25 cellular contexts compared by ENCODE assay signal in genomic region chr12:96486751-96487150, GRCh38. TPM values are rescaled to one million over a fixed set of nuclear protein-coding genes. Genes with fewer than 3 reads are reported as not detected.
DNase-seq lines count a peak whose midpoint lies in the region; ATAC-seq, FAIRE-seq and TF ChIP-seq lines count a peak whose summit lies in the region.
"Had no signal": no experiment of that assay in that cellular context is flagged by ENCODE, and none has a peak within 500 bp of the region (broad histone marks: within the 10 kb centered on the region; RNA-seq: fewer than 3 reads in every experiment).

No MANE protein-coding gene starts in this region.

- peaks cover 12% of the 10 kb centered on the region for H3K4me1 Mint-ChIP-seq in astrocyte (ENCODE audit: low read depth, unreplicated experiment)

- POLR2A ChIA-PET in IMR-90 (lab: Charles Lee; ENCODE audit: unreplicated experiment), result no interaction called here

- BruUV-seq in IMR-90 (replicated peaks; lab: Mats Ljungman, UMichigan), result no TSS peak

- no peaks in the 10 kb centered on the region for H3K27me3 ChIP-seq in ACC112 (ENCODE audit: insufficient read depth, low read length)
- peaks cover 7% of the 10 kb centered on the region; the same call in 1 of the 2 replicates for H3K27me3 ChIP-seq in IMR-90 (ENCODE audit: control insufficient read depth, insufficient read depth, low read length)
- no peaks in the 10 kb centered on the region for H3K27me3 ChIP-seq in astrocyte (ENCODE audit: insufficient read depth, low read length)
- no peaks in the 10 kb centered on the region for H3K27me3 ChIP-seq in keratinocyte (ENCODE audit: control insufficient read depth, extremely low read depth, insufficient read depth, low read length)
- H3K27me3 ChIP-seq: BLaER1, MG63 had no signal

- H3K9me3 Mint-ChIP-seq in astrocyte (ENCODE audit: unreplicated experiment), result no peaks in the 10 kb centered on the region
- H3K9me3 Mint-ChIP-seq: CD4-positive, alpha-beta T cell had no signal

- H2AFZ ChIP-seq in ACC112 (ENCODE audit: low read length, unreplicated experiment) (no peak overlapping the region), IMR-90 (replicated peaks; ENCODE audit: low read length, poor library complexity) (no peak overlapping the region), astrocyte (ENCODE audit: low read depth, low read length) (no peak overlapping the region), keratinocyte (ENCODE audit: control insufficient read depth, low read length) (no peak overlapping the region)

- H3K36me3 ChIP-seq in ACC112 (ENCODE audit: insufficient read depth, low read length), result no peaks in the 10 kb centered on the region
- no peaks in the 10 kb centered on the region for H3K36me3 ChIP-seq in IMR-90 (ENCODE audit: control insufficient read depth, insufficient read depth, low read length)
- H3K36me3 ChIP-seq in astrocyte (ENCODE audit: insufficient read depth, low read length), result no peaks in the 10 kb centered on the region
- H3K36me3 ChIP-seq in keratinocyte (ENCODE audit: control insufficient read depth in 2 of 2, extremely low read depth in 1 of 2, insufficient read depth in 2 of 2, low read length in 2 of 2), result no peaks in the 10 kb centered on the region
- H3K36me3 ChIP-seq: BLaER1, MG63 had no signal

- no peak overlapping the region for H3K4me3 Mint-ChIP-seq in astrocyte (ENCODE audit: unreplicated experiment)
- H3K4me3 Mint-ChIP-seq: CD4-positive, alpha-beta T cell had no signal

- no peak overlapping the region for H2BK15ac ChIP-seq in IMR-90 (ENCODE audit: low read depth, low read length)

- no peak overlapping the region for H4K8ac ChIP-seq in IMR-90 (ENCODE audit: low read depth in 2 of 2, low read length in 2 of 2)

- in situ Hi-C loops in IMR-90 (cut with MboI; ENCODE audit: low sequenced_read_pairs), result loop anchor here (5.0 kb wide), 1 partner anchor 84 kb away; the partner anchor contains the start of gene CDK17

- no peak for TF ChIP-seq POLR2A in IMR-90 (IDR thresholded peaks at IDR 0.05; ENCODE audit: low read depth, low read length)

- H3K4me1 ChIP-seq in ACC112 (ENCODE audit: control insufficient read depth, insufficient read depth, low read length, unreplicated experiment) (peaks cover 41% of the 10 kb centered on the region), IMR-90 (ENCODE audit: control insufficient read depth, insufficient read depth, low read length) (peaks cover 4% of the 10 kb centered on the region), astrocyte (ENCODE audit: insufficient read depth, low read length) (peaks cover 16% of the 10 kb centered on the region), keratinocyte (ENCODE audit: control insufficient read depth, extremely low read depth, insufficient read depth, low read length) (peaks cover 56% of the 10 kb centered on the region)

- DNase-seq in IMR-90 (no peak), astrocyte (ENCODE audit: low read depth) (no peak), keratinocyte (ENCODE audit: low read depth, low spot score) (no peak), RCC 7860 (ENCODE audit: low spot score) (no peak), T-helper 9 cell (no peak)
- DNase-seq: CD4-positive, alpha-beta T cell; COR-L47; DMS79 treated with DMSO at 0.1 percent for 48 hours; Kasumi-1; NCI-H1417; NCI-H1694 treated with DMSO at 0.1 percent for 48 hours; NCI-H2081 treated with DMSO at 0.1 percent for 48 hours; NCI-H2171 treated with DMSO at 0.1 percent for 48 hours; NCI-H526; SHP77 treated with DMSO at 0.1 percent for 48 hours had no signal

- H3K79me1 ChIP-seq in IMR-90 (ENCODE audit: low read depth in 1 of 2, low read length in 2 of 2), result no peaks in the 10 kb centered on the region; a peak in 1 of 4 replicates

- no peak for TF ChIP-seq RAD21 in IMR-90 (IDR thresholded peaks at IDR 0.05; ENCODE audit: low read length)

- H4K91ac ChIP-seq in IMR-90 (ENCODE audit: insufficient read depth, low read depth, low read length), result no peak overlapping the region

- FAIRE-seq in astrocyte (lab: Jason Lieb, UNC) (no peak), keratinocyte (lab: Jason Lieb, UNC) (no peak), RCC 7860 (lab: Jason Lieb, UNC) (no peak)
- FAIRE-seq: A204.1, GM12878, H1 had no signal

- H3K9me3 ChIP-seq in IMR-90 (ENCODE audit: control insufficient read depth, insufficient read depth, low read length) (no peaks in the 10 kb centered on the region), astrocyte (ENCODE audit: insufficient read depth, low read depth, low read length) (no peaks in the 10 kb centered on the region), keratinocyte (ENCODE audit: control insufficient read depth, low read depth, low read length) (no peaks in the 10 kb centered on the region)
- H3K9me3 ChIP-seq: BLaER1, MG63 had no signal

- no peak overlapping the region for H2AK9ac ChIP-seq in IMR-90 (replicated peaks; ENCODE audit: low read depth, low read length, poor library complexity)

- H3K27ac ChIP-seq in ACC112 (ENCODE audit: low read depth, low read length) (peak overlapping the region; percentile 94), IMR-90 (ENCODE audit: insufficient read depth, low read length) (peak overlapping the region; percentile 7; the same call in 1 of the 2 replicates), astrocyte (ENCODE audit: low read depth, low read length) (peak overlapping the region; percentile 68), keratinocyte (ENCODE audit: control insufficient read depth, insufficient read depth, low read length) (peak overlapping the region; percentile 68)
- H3K27ac ChIP-seq: BLaER1, SK-N-MC had no signal

- TF ChIP-seq CTCF in IMR-90 (conservative IDR thresholded peaks at IDR 0.05; ENCODE audit: low read depth, low read length) (no peak), astrocyte (IDR thresholded peaks at IDR 0.05; ENCODE audit: insufficient read depth, low read depth, low read length) (no peak), keratinocyte (optimal IDR thresholded peaks at IDR 0.05 in 1 of 3, IDR thresholded peaks at IDR 0.05 in 1 of 3, conservative IDR thresholded peaks at IDR 0.05 in 1 of 3; ENCODE audit: extremely low read depth in 1 of 3, insufficient read depth in 2 of 3, low read length in 3 of 3) (no peak)

- no peaks in the 10 kb centered on the region for H3K36me3 Mint-ChIP-seq in astrocyte (ENCODE audit: low read depth, unreplicated experiment)

- intact Hi-C loops in IMR-90 (cut with micrococcal nuclease), result no loop called here

- H4K20me1 ChIP-seq in IMR-90 (ENCODE audit: insufficient read depth, low read length), result no peaks in the 10 kb centered on the region
- no peaks in the 10 kb centered on the region for H4K20me1 ChIP-seq in astrocyte (ENCODE audit: insufficient read depth, low read length)
- H4K20me1 ChIP-seq in keratinocyte (ENCODE audit: control insufficient read depth, extremely low read depth, insufficient read depth, low read length), result no peaks in the 10 kb centered on the region
- H4K20me1 ChIP-seq: BLaER1 had no signal

- dilution Hi-C loops in IMR-90 (cut with HindIII; ENCODE audit: low sequenced_read_pairs, unreplicated experiment) (no loop called here), keratinocyte (cut with MboI; ENCODE audit: extremely low pct_ligation_motif_present, low sequenced_read_pairs) (no loop called here)

- H2BK20ac ChIP-seq in IMR-90 (ENCODE audit: low read depth, low read length), result no peak overlapping the region

- H3K18ac ChIP-seq in IMR-90 (ENCODE audit: low read depth, low read length), result peak overlapping the region; percentile 34; the same call in 1 of the 2 replicates

- H3K4me2 ChIP-seq in IMR-90 (ENCODE audit: low read depth, low read length) (no peak overlapping the region), astrocyte (ENCODE audit: low read length) (peak overlapping the region; percentile 14), keratinocyte (ENCODE audit: control insufficient read depth, extremely low read depth, insufficient read depth, low read depth, low read length) (peak overlapping the region; percentile 45)
- H3K4me2 ChIP-seq: BLaER1 had no signal

- CTCF ChIA-PET in IMR-90 (lab: Yijun Ruan, JAX), result no interaction called here

- H3K79me2 ChIP-seq in ACC112 (ENCODE audit: control insufficient read depth, insufficient read depth, low read length, unreplicated experiment) (no peaks in the 10 kb centered on the region), astrocyte (ENCODE audit: insufficient read depth, low read length) (no peaks in the 10 kb centered on the region), keratinocyte (ENCODE audit: control insufficient read depth, insufficient read depth, low read length) (no peaks in the 10 kb centered on the region)

- ATAC-seq in IMR-90 (ENCODE audit: low read depth) (no peak), HG02840 (IDR thresholded peaks at IDR 0.05; ENCODE audit: low FRiP score, unreplicated experiment) (no peak), GM21528 (IDR thresholded peaks at IDR 0.05; ENCODE audit: low FRiP score, unreplicated experiment) (no peak)
- ATAC-seq: GM12878, HCT116 had no signal

- peak overlapping the region; percentile 33; the same call in 1 of the 2 replicates for H3K4ac ChIP-seq in IMR-90 (ENCODE audit: low read depth, low read length)

- H2BK5ac ChIP-seq in IMR-90 (ENCODE audit: low read depth, low read length, poor library complexity, severe bottlenecking), result peak overlapping the region; percentile 21

- H2BK120ac ChIP-seq in IMR-90 (ENCODE audit: low read depth, low read length), result no peak overlapping the region

- no peak overlapping the region for H4K5ac ChIP-seq in IMR-90 (ENCODE audit: low read depth, low read length)

- H2AK5ac ChIP-seq in IMR-90 (ENCODE audit: low read depth, low read length), result peak overlapping the region; percentile 59; the same call in 1 of the 2 replicates

- no peaks in the 10 kb centered on the region for H3K9me1 ChIP-seq in IMR-90 (ENCODE audit: insufficient read depth, low read length)
- H3K9me1 ChIP-seq in keratinocyte (ENCODE audit: control insufficient read depth, extremely low read depth, insufficient read depth, low read length), result no peaks in the 10 kb centered on the region

- H3K4me3 ChIP-seq in ACC112 (ENCODE audit: low read depth, low read length), result no peak overlapping the region
- no peak overlapping the region for H3K4me3 ChIP-seq in IMR-90 (ENCODE audit: insufficient read depth, low read depth, low read length)
- H3K4me3 ChIP-seq in astrocyte (ENCODE audit: insufficient read depth, low read depth, low read length), result no peak overlapping the region
- no peak overlapping the region for H3K4me3 ChIP-seq in keratinocyte (ENCODE audit: control insufficient read depth in 2 of 3, extremely low read depth in 1 of 3, insufficient read depth in 2 of 3, low read depth in 1 of 3, low read length in 3 of 3)
- H3K4me3 ChIP-seq: BLaER1, GM12878, MG63, SK-N-MC had no signal

- H3K9ac ChIP-seq in IMR-90 (ENCODE audit: low read depth, low read length) (no peak overlapping the region), astrocyte (ENCODE audit: low read length) (no peak overlapping the region), keratinocyte (ENCODE audit: control insufficient read depth, extremely low read depth, insufficient read depth, low read length) (peak overlapping the region; percentile 29)
- H3K9ac ChIP-seq: BLaER1 had no signal

- H3K56ac ChIP-seq in IMR-90 (ENCODE audit: extremely low read depth, insufficient read depth, low read length), result no peak overlapping the region

- H3K27me3 Mint-ChIP-seq in astrocyte (ENCODE audit: low read depth, unreplicated experiment), result no peaks in the 10 kb centered on the region

- no peak overlapping the region for H3K23ac ChIP-seq in IMR-90 (ENCODE audit: low read depth, low read length)

- no peak overlapping the region for H3K14ac ChIP-seq in IMR-90 (replicated peaks; ENCODE audit: low read depth, low read length)

- no peak overlapping the region for H3K27ac Mint-ChIP-seq in astrocyte (ENCODE audit: unreplicated experiment)

- WGBS in IMR-90 (ENCODE audit: extremely low coverage in 2 of 2, insufficient read length in 1 of 2), 2 experiments, result 100% methylated on average over 4 of the region's 7 CpGs; no CpG with 5 or more reads in 1 of the 2 experiments

RNA-seq across cellular contexts. Expression of gene CFAP54, which starts 2.6 kb away (rescaled TPM):
- total RNA-seq in IMR-90 (2012; rRNA removed), result 0.18 and 0.28 TPM in 2 replicates
- 0.19 and 0.41 TPM in 2 replicates for polyA plus RNA-seq in IMR-90 (2012; rRNA removed)
- polyA plus RNA-seq in IMR-90 (2012; cell fraction: cytosol; rRNA removed), result 0.38 and 0.88 TPM in 2 replicates
- 0.35 and 0.91 TPM in 2 replicates for polyA plus RNA-seq in IMR-90 (2012; cell fraction: nucleus; rRNA removed; ENCODE audit: low replicate concordance)
- 0.62 and 1.1 TPM in 2 replicates for total RNA-seq in astrocyte
- 0.46 to 1.2 TPM (median 0.77 TPM) in 3 replicates for polyA plus RNA-seq in keratinocyte
- polyA plus RNA-seq in keratinocyte (2011; ENCODE audit: low read depth), result 0.35 TPM
- polyA plus RNA-seq in keratinocyte (2011; cell fraction: cytosol; rRNA removed), result 0.21 and 0.35 TPM in 2 replicates
- 0.84 and 1.1 TPM in 2 replicates for polyA plus RNA-seq in keratinocyte (2011; cell fraction: nucleus; rRNA removed)
- polyA plus RNA-seq in keratinocyte (2012; ENCODE audit: low replicate concordance), result 0.89 TPM in 1 of 2 replicates, not detected in the other
- 0.79 to 4.8 TPM (median 4.4 TPM) in 3 replicates for polyA minus RNA-seq in keratinocyte
- polyA minus RNA-seq in keratinocyte (2011; cell fraction: cytosol; rRNA and poly(A)+ RNA removed), result 1.3 TPM
- polyA minus RNA-seq in keratinocyte (2011; cell fraction: nucleus; rRNA and poly(A)+ RNA removed), result 1.1 and 3.5 TPM in 2 replicates

Comparison
In these comparisons a context has a peak if more than half of its experiments do, and no peak if none do; other contexts are left out.
1. H3K27ac ChIP-seq: peak in every context shown above with its lines; median percentile 94 in ACC112; 68 in astrocyte; 68 in keratinocyte; 7 in IMR-90.